29 cellular contexts compared by ENCODE assay signal in genomic region chr10:17386021-17386420, GRCh38.
"Had no signal": no experiment of that assay in that cellular context is flagged by ENCODE, and none has a peak within 500 bp of the region (broad histone marks: within the 10 kb centered on the region; RNA-seq: fewer than 3 reads in every experiment).

No MANE protein-coding gene starts in this region.

- H3K27me3 ChIP-seq: ascending aorta, Peyer's patch had no signal

- H3K4me3 Mint-ChIP-seq: activated CD4-positive, alpha-beta memory T cell treated with anti-CD3 and anti-CD28 coated beads, Interleukin-2, amount 10 ng/mL, durations not matched to agents 7 days and 5 days; activated CD8-positive, alpha-beta memory T cell treated with anti-CD3 and anti-CD28 coated beads, Interleukin-2, amount 10 ng/mL, durations not matched to agents 7 days and 5 days; activated naive CD4-positive, alpha-beta T cell treated with anti-CD3 and anti-CD28 coated beads, Interleukin-2, amount 10 ng/mL, durations not matched to agents 7 days and 5 days; activated naive CD8-positive, alpha-beta T cell treated with anti-CD3 and anti-CD28 coated beads, Interleukin-2, amount 10 ng/mL, durations not matched to agents 7 days and 5 days; T-cell; T-helper 17 cell had no signal

- H3K9me3 ChIP-seq: ascending aorta, Peyer's patch had no signal

- H3K27me3 Mint-ChIP-seq: activated naive CD4-positive, alpha-beta T cell treated with anti-CD3 and anti-CD28 coated beads, Interleukin-2, amount 10 ng/mL, durations not matched to agents 7 days and 5 days; activated naive CD8-positive, alpha-beta T cell treated with anti-CD3 and anti-CD28 coated beads, Interleukin-2, amount 10 ng/mL, durations not matched to agents 7 days and 5 days had no signal

- H3K4me1 Mint-ChIP-seq: activated CD4-positive, alpha-beta memory T cell treated with anti-CD3 and anti-CD28 coated beads, Interleukin-2, amount 10 ng/mL, durations not matched to agents 7 days and 5 days; activated CD8-positive, alpha-beta memory T cell treated with anti-CD3 and anti-CD28 coated beads, Interleukin-2, amount 10 ng/mL, durations not matched to agents 7 days and 5 days; activated naive CD4-positive, alpha-beta T cell treated with anti-CD3 and anti-CD28 coated beads, Interleukin-2, amount 10 ng/mL, durations not matched to agents 7 days and 5 days; activated naive CD8-positive, alpha-beta T cell treated with anti-CD3 and anti-CD28 coated beads, Interleukin-2, amount 10 ng/mL, durations not matched to agents 7 days and 5 days; T-cell; T-helper 17 cell had no signal

- ATAC-seq: activated CD8-positive, alpha-beta memory T cell treated with anti-CD3 and anti-CD28 coated beads, Interleukin-2, amount 10 ng/mL, durations not matched to agents 7 days and 5 days; PC-3; SK-N-SH treated with all-trans-retinoic acid at 6 μM for 48 hours; T-cell; T-helper 17 cell had no signal

- DNase-seq: activated CD4-positive, alpha-beta memory T cell treated with anti-CD3 and anti-CD28 coated beads, Interleukin-2, amount 10 ng/mL, durations not matched to agents 7 days and 5 days; activated CD4-positive, alpha-beta T cell treated with anti-CD3 and anti-CD28 coated beads for 1 hour; activated CD4-positive, alpha-beta T cell treated with anti-CD3 and anti-CD28 coated beads for 48 hours; activated CD4-positive, CD25-positive, alpha-beta regulatory T cell; activated CD8-positive, alpha-beta memory T cell treated with anti-CD3 and anti-CD28 coated beads for 24 hours; activated CD8-positive, alpha-beta memory T cell treated with anti-CD3 and anti-CD28 coated beads, Interleukin-2, amount 10 ng/mL, durations not matched to agents 7 days and 5 days; activated CD8-positive, alpha-beta memory T cell treated with anti-CD3 and anti-CD28 coated beads, Interleukin-2, amount 50 U/mL, for 48 hours; activated effector memory CD4-positive, alpha-beta T cell treated with Interleukin-2 at 50 U/mL for 16 hours; activated naive CD4-positive, alpha-beta T cell treated with anti-CD3 and anti-CD28 coated beads, Interleukin-2, amount 10 ng/mL, durations not matched to agents 7 days and 5 days; activated naive CD8-positive, alpha-beta T cell treated with anti-CD3 and anti-CD28 coated beads, Interleukin-2, amount 10 ng/mL, durations not matched to agents 7 days and 5 days; activated T-cell treated with anti-CD3 and anti-CD28 coated beads, Interleukin-2, amount 50 U/mL, for 48 hours; amygdala; NCI-H1105; NCI-H1417 treated with DMSO at 0.1 percent for 48 hours; NCI-H187 treated with DMSO at 0.1 percent for 48 hours; NCI-H2081; NCI-H226; NCI-H524; NCI-H69; PC-3; Peyer's patch; SIG-M5; T-cell; T-helper 17 cell; T-helper 9 cell; WERI-Rb-1 had no signal

- H3K27ac Mint-ChIP-seq: activated CD4-positive, alpha-beta memory T cell treated with anti-CD3 and anti-CD28 coated beads, Interleukin-2, amount 10 ng/mL, durations not matched to agents 7 days and 5 days; activated CD8-positive, alpha-beta memory T cell treated with anti-CD3 and anti-CD28 coated beads, Interleukin-2, amount 10 ng/mL, durations not matched to agents 7 days and 5 days; activated naive CD4-positive, alpha-beta T cell treated with anti-CD3 and anti-CD28 coated beads, Interleukin-2, amount 10 ng/mL, durations not matched to agents 7 days and 5 days; activated naive CD8-positive, alpha-beta T cell treated with anti-CD3 and anti-CD28 coated beads, Interleukin-2, amount 10 ng/mL, durations not matched to agents 7 days and 5 days; T-cell; T-helper 17 cell had no signal

- H3K36me3 Mint-ChIP-seq: activated CD8-positive, alpha-beta memory T cell treated with anti-CD3 and anti-CD28 coated beads, Interleukin-2, amount 10 ng/mL, durations not matched to agents 7 days and 5 days; activated naive CD4-positive, alpha-beta T cell treated with anti-CD3 and anti-CD28 coated beads, Interleukin-2, amount 10 ng/mL, durations not matched to agents 7 days and 5 days; activated naive CD8-positive, alpha-beta T cell treated with anti-CD3 and anti-CD28 coated beads, Interleukin-2, amount 10 ng/mL, durations not matched to agents 7 days and 5 days had no signal

- H3K36me3 ChIP-seq: ascending aorta, Peyer's patch, WERI-Rb-1 had no signal

- H3K27ac ChIP-seq: ascending aorta, Peyer's patch, WERI-Rb-1 had no signal

- H3K9me3 Mint-ChIP-seq: activated CD4-positive, alpha-beta memory T cell treated with anti-CD3 and anti-CD28 coated beads, Interleukin-2, amount 10 ng/mL, durations not matched to agents 7 days and 5 days; activated naive CD4-positive, alpha-beta T cell treated with anti-CD3 and anti-CD28 coated beads, Interleukin-2, amount 10 ng/mL, durations not matched to agents 7 days and 5 days; T-cell had no signal

- H3K4me1 ChIP-seq: Peyer's patch had no signal

- H3K4me3 ChIP-seq: ascending aorta, coronary artery, Peyer's patch had no signal
